1 cellular context compared by ENCODE assay signal in genomic region chr18:673769-674168, GRCh38.
TF ChIP-seq lines count a peak whose summit lies in the region.

No MANE protein-coding gene starts in this region.

TF ChIP-seq in HEK293, 187 proteins besides CTCF, POLR2A, EP300 and RAD21 (continued from another document):
- no peak for TF ChIP-seq PRDM2 (tag by site-specific recombination; IDR thresholded peaks at IDR 0.05; ENCODE audit: borderline replicate concordance)
